2 cellular contexts compared by ENCODE assay signal in genomic region chr14:68610251-68610793, GRCh38.
TF ChIP-seq lines count a peak whose summit lies in the region.

No MANE protein-coding gene starts in this region.

TF ChIP-seq in A549, 52 proteins besides CTCF, POLR2A, EP300 and RAD21:
- TF ChIP-seq NR3C1 (IDR thresholded peaks at IDR 0.05) (no peak), ELK1 (IDR thresholded peaks at IDR 0.05; ENCODE audit: low read depth, low read length) (no peak), EHMT2 (IDR thresholded peaks at IDR 0.05; ENCODE audit: low read depth) (no peak), RFX5 (IDR thresholded peaks at IDR 0.05) (no peak), MAZ (IDR thresholded peaks at IDR 0.05; ENCODE audit: borderline replicate concordance, low read depth, low read length) (no peak), CHD4 (IDR thresholded peaks at IDR 0.05; ENCODE audit: borderline replicate concordance) (no peak), HOXA7 (CRISPR knock-in tag; IDR thresholded peaks at IDR 0.05) (no peak), JUNB (IDR thresholded peaks at IDR 0.05) (no peak)

TF ChIP-seq in HCT116, 20 proteins besides CTCF, POLR2A, EP300 and RAD21:
- TF ChIP-seq REST (IDR thresholded peaks at IDR 0.05; ENCODE audit: low read depth) (no peak), SP1 (IDR thresholded peaks at IDR 0.05; ENCODE audit: low read depth) (no peak), JUND (IDR thresholded peaks at IDR 0.05) (no peak), ELF1 (IDR thresholded peaks at IDR 0.05; ENCODE audit: borderline replicate concordance, low read depth) (no peak), POLR2AphosphoS5 (IDR thresholded peaks at IDR 0.05; ENCODE audit: low read depth, low read length) (no peak), MAX (IDR thresholded peaks at IDR 0.05) (no peak), TCF7L2 (IDR thresholded peaks at IDR 0.05; ENCODE audit: borderline replicate concordance, extremely low read depth, insufficient read depth, insufficient read length) (no peak), ATF3 (IDR thresholded peaks at IDR 0.05) (no peak), CBX3 (IDR thresholded peaks at IDR 0.05; ENCODE audit: low read depth) (no peak), ZBTB33 (IDR thresholded peaks at IDR 0.05; ENCODE audit: extremely low read depth, insufficient replicate concordance, low read length) (no peak), ZNF274 (IDR thresholded peaks at IDR 0.05; ENCODE audit: low read depth, low read length) (no peak), SIN3A (IDR thresholded peaks at IDR 0.05; ENCODE audit: low read depth) (no peak), FOSL1 (IDR thresholded peaks at IDR 0.05; ENCODE audit: low read depth) (no peak)
TF ChIP-seq in HCT116: peak in this region for 0.
